ENCODE assay signal across 7 cellular contexts in genomic region chr3:98730338-98730737, GRCh38. TPM values are rescaled to one million over a fixed set of nuclear protein-coding genes. Genes with fewer than 3 reads are reported as not detected.
DNase-seq lines count a peak whose midpoint lies in the region; ATAC-seq lines count a peak whose summit lies in the region.

No MANE protein-coding gene starts in this region.

- no peaks in the 10 kb centered on the region for H3K9me3 Mint-ChIP-seq in activated T-helper 17 cell treated with anti-CD3 and anti-CD28 coated beads, Interleukin-2, amount 50 U/mL, for 72 hours
- H3K9me3 Mint-ChIP-seq in stimulated activated effector memory CD8-positive, alpha-beta T cell treated with anti-CD3 and anti-CD28 coated beads, Interleukin-12 subunit alpha, Interleukin-12 subunit beta, amount 100 ng/mL, for 72 hours = no peaks in the 10 kb centered on the region

- H3K27ac Mint-ChIP-seq in activated T-helper 17 cell treated with anti-CD3 and anti-CD28 coated beads, Interleukin-2, amount 50 U/mL, for 72 hours = no peak overlapping the region
- no peak overlapping the region for H3K27ac Mint-ChIP-seq in stimulated activated effector memory CD8-positive, alpha-beta T cell treated with anti-CD3 and anti-CD28 coated beads, Interleukin-12 subunit alpha, Interleukin-12 subunit beta, amount 100 ng/mL, for 72 hours

- no peak overlapping the region for H3K4me3 Mint-ChIP-seq in activated T-helper 17 cell treated with anti-CD3 and anti-CD28 coated beads, Interleukin-2, amount 50 U/mL, for 72 hours
- no peak overlapping the region for H3K4me3 Mint-ChIP-seq in stimulated activated effector memory CD8-positive, alpha-beta T cell treated with anti-CD3 and anti-CD28 coated beads, Interleukin-12 subunit alpha, Interleukin-12 subunit beta, amount 100 ng/mL, for 72 hours

- H3K36me3 Mint-ChIP-seq in activated T-helper 17 cell treated with anti-CD3 and anti-CD28 coated beads, Interleukin-2, amount 50 U/mL, for 72 hours (ENCODE audit: low read depth) = no peaks in the 10 kb centered on the region
- H3K36me3 Mint-ChIP-seq in stimulated activated effector memory CD8-positive, alpha-beta T cell treated with anti-CD3 and anti-CD28 coated beads, Interleukin-12 subunit alpha, Interleukin-12 subunit beta, amount 100 ng/mL, for 72 hours = no peaks in the 10 kb centered on the region

- H3K27me3 Mint-ChIP-seq in activated T-helper 17 cell treated with anti-CD3 and anti-CD28 coated beads, Interleukin-2, amount 50 U/mL, for 72 hours = peaks cover 49% of the 10 kb centered on the region

- ATAC-seq in GM19035 (IDR thresholded peaks at IDR 0.05; ENCODE audit: unreplicated experiment) (peak; percentile 39), HG03103 (IDR thresholded peaks at IDR 0.05; ENCODE audit: low read depth, unreplicated experiment) (peak; percentile 48), HG03135 (IDR thresholded peaks at IDR 0.05; ENCODE audit: unreplicated experiment) (no peak)
- peak; percentile 64 for ATAC-seq in activated T-helper 17 cell treated with anti-CD3 and anti-CD28 coated beads, Interleukin-2, amount 50 U/mL, for 72 hours (replicated peaks)
- peak; percentile 78 for ATAC-seq in stimulated activated effector memory CD8-positive, alpha-beta T cell treated with anti-CD3 and anti-CD28 coated beads, Interleukin-12 subunit alpha, Interleukin-12 subunit beta, amount 100 ng/mL, for 72 hours

- DNase-seq in stimulated activated effector memory CD8-positive, alpha-beta T cell treated with anti-CD3 and anti-CD28 coated beads, Interleukin-12 subunit alpha, Interleukin-12 subunit beta, amount 100 ng/mL, for 72 hours (ENCODE audit: low spot score in 2 of 2) = no peak
- no peak for DNase-seq in NCI-H1694 treated with DMSO at 0.1 percent for 48 hours (lab: John Stamatoyannopoulos, UW)
- DNase-seq in stimulated activated CD4-positive, alpha-beta T cell treated with anti-CD3 and anti-CD28 coated beads, Interleukin-2, amount 100 ng/mL, for 48 hours = no peak

- peaks cover 9% of the 10 kb centered on the region for H3K4me1 Mint-ChIP-seq in activated T-helper 17 cell treated with anti-CD3 and anti-CD28 coated beads, Interleukin-2, amount 50 U/mL, for 72 hours
- H3K4me1 Mint-ChIP-seq in stimulated activated effector memory CD8-positive, alpha-beta T cell treated with anti-CD3 and anti-CD28 coated beads, Interleukin-12 subunit alpha, Interleukin-12 subunit beta, amount 100 ng/mL, for 72 hours = peaks cover 5% of the 10 kb centered on the region

RNA-seq across cellular contexts. Expression of gene ST3GAL6, which starts 32.8 kb away (rescaled TPM):
- total RNA-seq in activated T-helper 17 cell treated with anti-CD3 and anti-CD28 coated beads, Interleukin-2, amount 50 U/mL, for 72 hours = not detected
